Comparison of ENCODE assay signal across 8 cellular contexts in genomic region chr6:11618533-11618932, GRCh38.
A peak's percentile ranks its signal among the peaks of the same experiment; 100 is the strongest.
DNase-seq lines count a peak whose midpoint lies in the region; ATAC-seq and TF ChIP-seq lines count a peak whose summit lies in the region.
"Had no signal": no experiment of that assay in that cellular context is flagged by ENCODE, and none has a peak within 500 bp of the region (broad histone marks: within the 10 kb centered on the region; RNA-seq: fewer than 3 reads in every experiment).

No MANE protein-coding gene starts in this region.

- no peaks in the 10 kb centered on the region for H3K9me3 Mint-ChIP-seq in nephron progenitor cell

- H3K4me1 Mint-ChIP-seq in nephron progenitor cell = peaks cover 28% of the 10 kb centered on the region

- no peaks in the 10 kb centered on the region for H3K36me3 Mint-ChIP-seq in nephron progenitor cell (ENCODE audit: low read depth)

- no peaks in the 10 kb centered on the region for H3K27me3 ChIP-seq in KMS-11 (ENCODE audit: insufficient read depth, low read depth)

- H2AFZ ChIP-seq in KMS-11 (ENCODE audit: low read depth) = no peak overlapping the region

- no peaks in the 10 kb centered on the region for H3K36me3 ChIP-seq in KMS-11 (ENCODE audit: insufficient read depth)

- H3K27ac ChIP-seq in KMS-11 = no peak overlapping the region

- H4K20me1 ChIP-seq in KMS-11 (ENCODE audit: insufficient read depth) = no peaks in the 10 kb centered on the region

- no peak overlapping the region for H3K4me3 ChIP-seq in KMS-11 (IDR thresholded peaks at IDR 0.05; ENCODE audit: insufficient read depth, low read depth, low read length)
- H3K4me3 ChIP-seq in astrocyte of the cerebellum (ENCODE audit: low read depth, low read length) = no peak overlapping the region

- H3K27ac Mint-ChIP-seq in nephron progenitor cell = no peak overlapping the region

- H3K4me1 ChIP-seq in KMS-11 (ENCODE audit: low read depth, poor library complexity, severe bottlenecking) = no peaks in the 10 kb centered on the region

- no peak overlapping the region for H3K9ac ChIP-seq in KMS-11

- no peaks in the 10 kb centered on the region for H3K79me2 ChIP-seq in KMS-11 (ENCODE audit: insufficient read depth, low read depth)

- H3K4me2 ChIP-seq in KMS-11 = no peak overlapping the region

- no peak for DNase-seq in astrocyte of the cerebellum (ENCODE audit: low read depth)
- DNase-seq in nephron progenitor cell = no peak
- DNase-seq in anterior cingulate cortex (lab: John Stamatoyannopoulos, UW) = no peak
- DNase-seq in inferior parietal cortex (ENCODE audit: extremely low spot score) = no peak
- DNase-seq: activated T-cell treated with anti-CD3 and anti-CD28 coated beads, Interleukin-2, amount 50 U/mL, for 1 hour had no signal

- no peaks in the 10 kb centered on the region for H3K27me3 Mint-ChIP-seq in nephron progenitor cell (ENCODE audit: low read depth, poor library complexity)

- no peak overlapping the region for H3K4me3 Mint-ChIP-seq in nephron progenitor cell

- in situ Hi-C loops in astrocyte of the cerebellum (cut with HindIII; ENCODE audit: low sequenced_read_pairs) = no loop called here

- TF ChIP-seq CTCF in GM12872 (IDR thresholded peaks at IDR 0.05; ENCODE audit: insufficient read depth, low read depth, low read length) (peak; percentile 39; the same call in 1 of the 3 replicates), KMS-11 (conservative IDR thresholded peaks at IDR 0.05; ENCODE audit: low read depth, low read length) (peak; percentile 33; the same call in 1 of the 2 replicates), astrocyte of the cerebellum (IDR thresholded peaks at IDR 0.05; ENCODE audit: low read depth, low read length, missing control alignments) (peak; percentile 36), nephron progenitor cell (IDR thresholded peaks at IDR 0.05) (peak; percentile 34)

- ATAC-seq in HG03378 (IDR thresholded peaks at IDR 0.05; ENCODE audit: unreplicated experiment) = no peak
